In the genomic region with DNA sequence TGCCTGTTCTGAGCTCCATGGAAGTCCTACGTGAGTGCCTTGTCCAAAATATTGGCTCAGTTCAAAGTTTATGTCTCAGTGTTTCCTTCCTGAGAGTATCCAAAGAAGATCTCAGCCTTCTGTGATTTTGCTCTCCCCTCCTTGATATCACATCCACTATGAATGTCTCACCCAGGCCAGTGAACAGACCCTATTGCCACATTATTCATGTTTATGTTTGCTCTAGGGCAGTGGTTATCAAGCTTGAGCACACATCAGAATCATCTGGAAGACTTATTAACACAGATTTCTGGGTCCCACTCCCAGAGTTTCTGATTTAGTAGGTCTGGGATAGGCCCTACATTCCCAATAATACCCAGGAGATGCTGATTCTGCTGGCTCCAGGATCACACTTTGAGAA, we compare ENCODE assay signal across 11 cellular contexts.
DNase-seq lines count a peak whose midpoint lies in the region; ATAC-seq and TF ChIP-seq lines count a peak whose summit lies in the region.
"Had no signal": no experiment of that assay in that cellular context is flagged by ENCODE, and none has a peak within 500 bp of the region (broad histone marks: within the 10 kb centered on the region; RNA-seq: fewer than 3 reads in every experiment).

No MANE protein-coding gene starts in this region.

- H3K27me3 ChIP-seq in PC-9 (ENCODE audit: insufficient read depth, low read depth) (no peaks in the 10 kb centered on the region), colonic mucosa (no peaks in the 10 kb centered on the region), transverse colon (no peaks in the 10 kb centered on the region)
- no peaks in the 10 kb centered on the region for H3K27me3 ChIP-seq in CD8-positive, alpha-beta T cell (ENCODE audit: insufficient read depth, low read length)

- H3K4me3 Mint-ChIP-seq in mesothelial cell of epicardium, result no peak overlapping the region
- H3K4me3 Mint-ChIP-seq in CD8-positive, alpha-beta T cell, result no peak overlapping the region
- H3K4me3 Mint-ChIP-seq: activated naive CD8-positive, alpha-beta T cell had no signal

- TF ChIP-seq POLR2A in transverse colon (IDR thresholded peaks at IDR 0.05), result no peak

- H3K9me2 ChIP-seq in PC-9 (ENCODE audit: insufficient read depth), result no peaks in the 10 kb centered on the region

- H3K79me2 ChIP-seq in PC-9 (ENCODE audit: low read depth), result no peaks in the 10 kb centered on the region

- no peak for ATAC-seq in CD8-positive, alpha-beta T cell

- H3K4me2 ChIP-seq in PC-9, result peak overlapping the region; percentile 93

- H3K9ac ChIP-seq in colonic mucosa (ENCODE audit: low read depth in 2 of 2, low read length in 2 of 2), result no peak overlapping the region

- no peaks in the 10 kb centered on the region for H3K36me3 Mint-ChIP-seq in mesothelial cell of epicardium
- H3K36me3 Mint-ChIP-seq in CD8-positive, alpha-beta T cell, result no peaks in the 10 kb centered on the region
- H3K36me3 Mint-ChIP-seq: activated naive CD8-positive, alpha-beta T cell had no signal

- no peak overlapping the region for H2AFZ ChIP-seq in PC-9

- BruUV-seq in PC-9 (replicated peaks; lab: Mats Ljungman, UMichigan), result no TSS peak

- H3K9me3 Mint-ChIP-seq in mesothelial cell of epicardium, result no peaks in the 10 kb centered on the region
- H3K9me3 Mint-ChIP-seq in CD8-positive, alpha-beta T cell, result no peaks in the 10 kb centered on the region

- H3K9me3 ChIP-seq in PC-9 (ENCODE audit: insufficient read depth, low read depth) (no peaks in the 10 kb centered on the region), colonic mucosa (no peaks in the 10 kb centered on the region), transverse colon (no peaks in the 10 kb centered on the region)
- H3K9me3 ChIP-seq in CD8-positive, alpha-beta T cell (ENCODE audit: low read length), result no peaks in the 10 kb centered on the region

- no peaks in the 10 kb centered on the region for H3K27me3 Mint-ChIP-seq in mesothelial cell of epicardium (ENCODE audit: low read depth)
- H3K27me3 Mint-ChIP-seq in CD8-positive, alpha-beta T cell (ENCODE audit: low read depth), result no peaks in the 10 kb centered on the region
- H3K27me3 Mint-ChIP-seq: activated naive CD8-positive, alpha-beta T cell had no signal

- in situ Hi-C loops in transverse colon (cut with MboI; ENCODE audit: low pct_ligation_motif_present in 1 of 4, low pct_unique_long_range_greater_than_20kb in 1 of 4, low sequenced_read_pairs in 3 of 4), result no loop called here

- H3K4me1 Mint-ChIP-seq in mesothelial cell of epicardium, result peaks cover 28% of the 10 kb centered on the region
- H3K4me1 Mint-ChIP-seq in CD8-positive, alpha-beta T cell (ENCODE audit: low read depth), result peaks cover 11% of the 10 kb centered on the region

- POLR2A ChIA-PET in PC-9 (lab: Charles Lee; ENCODE audit: unreplicated experiment), result interaction anchor here (0.7 to 0.8 kb wide), 2 partner anchors 23 to 553 kb away, joined by 3 to 12 read pairs; no protein-coding TSS in a partner anchor
- POLR2A ChIA-PET in CD8-positive, alpha-beta T cell (lab: Charles Lee), result no interaction called here

- 60 to 71% methylated on average over 1 of the region's 1 CpG for WGBS in transverse colon (ENCODE audit: low coverage in 1 of 2), 2 donors

- H4K20me1 ChIP-seq in PC-9 (ENCODE audit: insufficient read depth), result no peaks in the 10 kb centered on the region

- H3F3A ChIP-seq in PC-9 (ENCODE audit: insufficient read depth, low read depth), result peaks cover 40% of the 10 kb centered on the region

- H3K4me3 ChIP-seq in PC-9 (no peak overlapping the region), colonic mucosa (no peak overlapping the region), transverse colon (no peak overlapping the region)
- no peak overlapping the region for H3K4me3 ChIP-seq in CD8-positive, alpha-beta T cell (ENCODE audit: low read depth, low read length)

- TF ChIP-seq CTCF in PC-9 (conservative IDR thresholded peaks at IDR 0.05), result no peak
- no peak for TF ChIP-seq CTCF in colonic mucosa (IDR thresholded peaks at IDR 0.05)
- TF ChIP-seq CTCF in mesothelial cell of epicardium (IDR thresholded peaks at IDR 0.05; ENCODE audit: unreplicated experiment), result no peak
- no peak for TF ChIP-seq CTCF in transverse colon (IDR thresholded peaks at IDR 0.05)
- no peak for TF ChIP-seq CTCF in CD8-positive, alpha-beta T cell (IDR thresholded peaks at IDR 0.05)

- no peak for TF ChIP-seq EP300 in transverse colon (IDR thresholded peaks at IDR 0.05; ENCODE audit: low read depth)

- intact Hi-C loops in PC-9 (cut with micrococcal nuclease; ENCODE audit: unreplicated experiment) (loop anchor here (1.0 to 2.0 kb wide), 4 partner anchors 121 to 607 kb away; no protein-coding TSS in a partner anchor), colonic mucosa (cut with DNase I) (no loop called here), transverse colon (cut with DNase I; ENCODE audit: low total_unique reads) (loop anchor here (5.0 kb wide), 1 partner anchor 75 kb away; no protein-coding TSS in a partner anchor)
- intact Hi-C loops in CD8-positive, alpha-beta T cell (cut with DNase I, micrococcal nuclease), result no loop called here

- peak overlapping the region; percentile 72 for H3K27ac ChIP-seq in PC-9
- peak overlapping the region; percentile 49 for H3K27ac ChIP-seq in colonic mucosa
- H3K27ac ChIP-seq in transverse colon, result peak overlapping the region; percentile 76 to 89 (median 81)
- no peak overlapping the region for H3K27ac ChIP-seq in CD8-positive, alpha-beta T cell (ENCODE audit: low read depth, low read length)

- no peaks in the 10 kb centered on the region for H3K36me3 ChIP-seq in PC-9 (ENCODE audit: low read depth)
- H3K36me3 ChIP-seq in colonic mucosa, result no peaks in the 10 kb centered on the region
- H3K36me3 ChIP-seq in transverse colon, result no peaks in the 10 kb centered on the region
- no peaks in the 10 kb centered on the region for H3K36me3 ChIP-seq in CD8-positive, alpha-beta T cell (ENCODE audit: insufficient read depth, low read length)

- H3K4me1 ChIP-seq in PC-9 (replicated peaks; ENCODE audit: insufficient read depth) (peaks cover 71% of the 10 kb centered on the region), colonic mucosa (no peaks in the 10 kb centered on the region), transverse colon (peaks cover 0 to 40% (median 16%) of the 10 kb centered on the region in 4 donors)
- peaks cover 4% of the 10 kb centered on the region for H3K4me1 ChIP-seq in CD8-positive, alpha-beta T cell (ENCODE audit: insufficient read depth, low read length)

- CTCF ChIA-PET in PC-9 (lab: Charles Lee), result no interaction called here
- CTCF ChIA-PET in CD8-positive, alpha-beta T cell (lab: Charles Lee), result interaction anchor here (1.4 kb wide), 1 partner anchor 370 kb away, joined by 3 read pairs; no protein-coding TSS in a partner anchor

- DNase-seq in PC-9, result peak in 1 of 2 experiments; percentile 37
- no peak for DNase-seq in colonic mucosa
- no peak for DNase-seq in mesothelial cell of epicardium (ENCODE audit: low spot score in 2 of 2, unreplicated experiment in 2 of 2)
- DNase-seq in transverse colon, result no peak
- no peak for DNase-seq in NCI-H2196 treated with DMSO at 0.1 percent for 48 hours (lab: John Stamatoyannopoulos, UW; ENCODE audit: unreplicated experiment)
- no peak for DNase-seq in CD8-positive, alpha-beta T cell
- no peak for DNase-seq in NCI-H2227 treated with DMSO at 0.1 percent for 48 hours (lab: John Stamatoyannopoulos, UW)
- DNase-seq: effector CD4-positive, alpha-beta T cell; GOT3; hippocampal formation had no signal

- peak overlapping the region; percentile 50 for H3K27ac Mint-ChIP-seq in mesothelial cell of epicardium
- H3K27ac Mint-ChIP-seq in CD8-positive, alpha-beta T cell, result no peak overlapping the region
- H3K27ac Mint-ChIP-seq: activated naive CD8-positive, alpha-beta T cell had no signal

Comparison
In these comparisons a context has a peak if more than half of its experiments do, and no peak if none do; other contexts are left out.
1. intact Hi-C loops: an anchor here in PC-9 (1.0 to 2.0 kb wide) and transverse colon (5.0 kb wide); none called in colonic mucosa and CD8-positive, alpha-beta T cell.